ENCODE assay signal across 8 cellular contexts in genomic region chr11:120801801-120802689, GRCh38.
DNase-seq lines count a peak whose midpoint lies in the region; ATAC-seq, FAIRE-seq and TF ChIP-seq lines count a peak whose summit lies in the region.

No MANE protein-coding gene starts in this region.

- H3K4me1 Mint-ChIP-seq in stimulated activated naive B cell treated with anti-CD40 and anti-IgM and Interleukin-4, amounts not matched to agents 10 μg/mL and 1 μg/mL and 100 μg/mL, for 72 hours, result peaks cover 0 to 2% of the 10 kb centered on the region in 2 donors

- H2BK5ac ChIP-seq in H1 (ENCODE audit: low read depth, low read length), result no peak overlapping the region

- no peaks in the 10 kb centered on the region for H3K9me3 ChIP-seq in H1 (ENCODE audit: insufficient read depth in 2 of 2, low read depth in 1 of 2, low read length in 1 of 2)

- no peak overlapping the region for H3K23ac ChIP-seq in H1 (ENCODE audit: insufficient read length)

- H4K20me1 ChIP-seq in H1 (replicated peaks in 1 of 2; ENCODE audit: control insufficient read depth in 1 of 2, insufficient read depth in 2 of 2, low read length in 2 of 2), result no peaks in the 10 kb centered on the region

- no peak overlapping the region for H2BK120ac ChIP-seq in H1 (replicated peaks; ENCODE audit: low read depth, low read length)

- H3K27me3 Mint-ChIP-seq in stimulated activated naive B cell treated with anti-CD40 and anti-IgM and Interleukin-4, amounts not matched to agents 10 μg/mL and 1 μg/mL and 100 μg/mL, for 72 hours, result peaks cover 10 to 35% of the 10 kb centered on the region in 2 donors

- no peak overlapping the region for H3K4ac ChIP-seq in H1 (replicated peaks; ENCODE audit: insufficient read length, low read depth, low read length)

- TF ChIP-seq EP300 in H1 (IDR thresholded peaks at IDR 0.05; ENCODE audit: borderline replicate concordance in 1 of 2, low read depth in 2 of 2, low read length in 2 of 2), result no peak

- CTCF ChIA-PET in H1 (lab: Charles Lee; ENCODE audit: partially characterized antibody), result interaction anchor here (0.6 to 4.5 kb wide), 89 partner anchors 9 to 888 kb away, joined by 3 to 36 read pairs (median 5); partner anchors contain the start of gene GRIK4

- H3K9ac ChIP-seq in H1 (replicated peaks in 1 of 4; ENCODE audit: extremely low read depth in 1 of 4, low read depth in 3 of 4, low read length in 3 of 4), result no peak overlapping the region

- H3K27ac Mint-ChIP-seq in stimulated activated naive B cell treated with anti-CD40 and anti-IgM and Interleukin-4, amounts not matched to agents 10 μg/mL and 1 μg/mL and 100 μg/mL, for 72 hours, result no peak overlapping the region

- POLR2A ChIA-PET in H1 (lab: Charles Lee; ENCODE audit: partially characterized antibody), result no interaction called here

- H3K23me2 ChIP-seq in H1 (ENCODE audit: low read depth, low read length), result no peaks in the 10 kb centered on the region

- H2AFZ ChIP-seq in H1 (ENCODE audit: low read length), result no peak overlapping the region

- H3K56ac ChIP-seq in H1 (replicated peaks; ENCODE audit: insufficient read length, low read depth, low read length), result no peak overlapping the region

- H3K4me3 Mint-ChIP-seq in stimulated activated naive B cell treated with anti-CD40 and anti-IgM and Interleukin-4, amounts not matched to agents 10 μg/mL and 1 μg/mL and 100 μg/mL, for 72 hours, result no peak overlapping the region

- no peak overlapping the region for H2BK12ac ChIP-seq in H1 (ENCODE audit: low read depth, low read length)

- H3K4me2 ChIP-seq in H1 (ENCODE audit: insufficient read depth in 1 of 2, low read depth in 2 of 2, low read length in 2 of 2), result no peak overlapping the region

- H3K4me3 ChIP-seq in H1 (ENCODE audit: extremely low read depth in 1 of 4, insufficient read depth in 2 of 4, low read depth in 3 of 4, low read length in 4 of 4), result no peak overlapping the region

- H4K91ac ChIP-seq in H1 (replicated peaks; ENCODE audit: insufficient read length, low read length), result no peak overlapping the region

- no peak for TF ChIP-seq POLR2A in H1 (IDR thresholded peaks at IDR 0.05; ENCODE audit: control extremely low read depth in 1 of 2, low read depth in 2 of 2, low read length in 2 of 2)

- WGBS in H1 (ENCODE audit: extremely low coverage in 1 of 2, insufficient coverage in 1 of 2, insufficient read length in 1 of 2, insufficient replicate concordance in 2 of 2, low coverage in 1 of 2, low lambda C conversion rate in 2 of 2, missing lambda C conversion rate in 1 of 2), 2 experiments, result 44% methylated on average over 9 of the region's 9 CpGs; no CpG with 5 or more reads in 1 of the 2 experiments

- no peak overlapping the region for H3K14ac ChIP-seq in H1 (ENCODE audit: insufficient read length)

- peak; percentile 67 to 71 for ATAC-seq in stimulated activated naive B cell treated with anti-CD40 and anti-IgM and Interleukin-4, amounts not matched to agents 10 μg/mL and 1 μg/mL and 100 μg/mL, for 72 hours (replicated peaks)
- no peak for ATAC-seq in GM19467 (IDR thresholded peaks at IDR 0.05; ENCODE audit: unreplicated experiment)

- no peaks in the 10 kb centered on the region for H3K36me3 ChIP-seq in H1 (ENCODE audit: control insufficient read depth in 2 of 4, insufficient read depth in 4 of 4, low read length in 3 of 4)

- no peak overlapping the region for H3K18ac ChIP-seq in H1 (ENCODE audit: extremely low read depth, low read length)

- FAIRE-seq in H1 (lab: Jason Lieb, UNC), result peak; percentile 79

- no peak overlapping the region for H2BK20ac ChIP-seq in H1 (ENCODE audit: low read length)

- H2BK15ac ChIP-seq in H1 (ENCODE audit: low read length), result no peak overlapping the region

- H2AK5ac ChIP-seq in H1 (ENCODE audit: low read depth, low read length), result no peak overlapping the region

- H4K8ac ChIP-seq in H1 (ENCODE audit: extremely low read depth, insufficient read depth, low read length), result no peak overlapping the region

- no peaks in the 10 kb centered on the region for H3K79me2 ChIP-seq in H1 (ENCODE audit: control insufficient read depth in 1 of 2, insufficient read depth in 2 of 2, low read length in 2 of 2)

- peak; percentile 80 to 90 for TF ChIP-seq RAD21 in H1 (IDR thresholded peaks at IDR 0.05 in 1 of 2, conservative IDR thresholded peaks at IDR 0.05 in 1 of 2; ENCODE audit: low read depth in 2 of 2, low read length in 2 of 2)

- H3K27me3 ChIP-seq in H1 (replicated peaks in 1 of 4; ENCODE audit: control insufficient read depth in 3 of 4, extremely low read depth in 1 of 4, insufficient read depth in 3 of 4, low read length in 3 of 4), result no peaks in the 10 kb centered on the region

- DNase-seq in 8988T, result peak; percentile 79
- peak; percentile 72 for DNase-seq in GM10266 (ENCODE audit: extremely low spot score)
- peak; percentile 36 for DNase-seq in NCI-H2029 treated with DMSO at 0.1 percent for 48 hours (lab: John Stamatoyannopoulos, UW)
- peak; percentile 35 for DNase-seq in activated CD4-positive, alpha-beta T cell treated with anti-CD3 and anti-CD28 coated beads, Interleukin-2, amount 50 U/mL, for 1 hour
- peak; percentile 25 to 91 for DNase-seq in H1 (ENCODE audit: low read depth in 1 of 2, low spot score in 2 of 2)
- peak; percentile 67 for DNase-seq in midbrain (lab: John Stamatoyannopoulos, UW)
- no peak for DNase-seq in stimulated activated naive B cell treated with anti-CD40 and anti-IgM and Interleukin-4, amounts not matched to agents 10 μg/mL and 1 μg/mL and 100 μg/mL, for 72 hours

- no peak overlapping the region for H3K27ac ChIP-seq in H1 (ENCODE audit: low read depth, low read length)

- H3K9me3 Mint-ChIP-seq in stimulated activated naive B cell treated with anti-CD40 and anti-IgM and Interleukin-4, amounts not matched to agents 10 μg/mL and 1 μg/mL and 100 μg/mL, for 72 hours, result no peaks in the 10 kb centered on the region

- peaks cover 0 to 3% (median 1%) of the 10 kb centered on the region in 4 experiments; a peak in 4 of 7 replicates for H3K4me1 ChIP-seq in H1 (replicated peaks in 1 of 4; ENCODE audit: control insufficient read depth in 3 of 4, insufficient read depth in 4 of 4, low read length in 3 of 4)

- no peak overlapping the region for H4K5ac ChIP-seq in H1 (ENCODE audit: insufficient read length, low read depth, low read length)

- no peaks in the 10 kb centered on the region for H3K79me1 ChIP-seq in H1 (ENCODE audit: low read depth, low read length)

- H3K36me3 Mint-ChIP-seq in stimulated activated naive B cell treated with anti-CD40 and anti-IgM and Interleukin-4, amounts not matched to agents 10 μg/mL and 1 μg/mL and 100 μg/mL, for 72 hours, result peaks cover 0 to 3% of the 10 kb centered on the region in 2 donors

- TF ChIP-seq CTCF in GM10266 (IDR thresholded peaks at IDR 0.05; ENCODE audit: control insufficient read depth, insufficient read depth, low read depth, missing control alignments), result peak; percentile 86
- TF ChIP-seq CTCF in H1 (IDR thresholded peaks at IDR 0.05; ENCODE audit: control extremely low read depth in 1 of 3, insufficient read depth in 1 of 3, low read depth in 1 of 3, low read length in 3 of 3), result peak; percentile 85 to 95 (median 86)

TF ChIP-seq in H1, 55 proteins besides CTCF, POLR2A, EP300 and RAD21:
- TF ChIP-seq CHD2 (IDR thresholded peaks at IDR 0.05; ENCODE audit: low read length) (no peak), GABPA (IDR thresholded peaks at IDR 0.05; ENCODE audit: borderline replicate concordance, insufficient read depth, low read length) (no peak; the same call in 1 of the 2 replicates), ATF2 (IDR thresholded peaks at IDR 0.05; ENCODE audit: low read length) (no peak), TCF12 (IDR thresholded peaks at IDR 0.05; ENCODE audit: low read depth, low read length) (no peak), ZNF274 (IDR thresholded peaks at IDR 0.05; ENCODE audit: borderline replicate concordance, extremely low read depth, low read length) (no peak), POLR2AphosphoS5 (IDR thresholded peaks at IDR 0.05; ENCODE audit: low read depth, low read length) (no peak), YY1 (IDR thresholded peaks at IDR 0.05; ENCODE audit: low read depth, low read length) (0 out of 2 replicates have a peak, but pooled peaks have one; percentile 44)
